29 cellular contexts compared by ENCODE assay signal in genomic region chr20:8895472-8895871, GRCh38.
"Had no signal": no experiment of that assay in that cellular context is flagged by ENCODE, and none has a peak within 500 bp of the region (broad histone marks: within the 10 kb centered on the region; RNA-seq: fewer than 3 reads in every experiment).

No MANE protein-coding gene starts in this region.

- H3K36me3 ChIP-seq: brain microvascular endothelial cell, heart left ventricle had no signal

- DNase-seq: activated CD4-positive, alpha-beta memory T cell treated with anti-CD3 and anti-CD28 coated beads for 36 hours; activated CD4-positive, alpha-beta T cell treated with anti-CD3 and anti-CD28 coated beads for 36 hours; activated CD4-positive, alpha-beta T cell treated with anti-CD3 and anti-CD28 coated beads, Interleukin-2, amount 10 ng/mL, durations not matched to agents 24 days and 14 days; activated CD4-positive, CD25-positive, alpha-beta regulatory T cell; activated CD4-positive, CD25-positive, alpha-beta regulatory T cell treated with anti-CD3 and anti-CD28 coated beads, Interleukin-2, amount 50 U/mL, for 72 hours; activated CD8-positive, alpha-beta memory T cell treated with anti-CD3 and anti-CD28 coated beads, Interleukin-2, amount 50 U/mL, for 48 hours; activated CD8-positive, alpha-beta T cell treated with anti-CD3 and anti-CD28 coated beads, Interleukin-2, amount 10 ng/mL, durations not matched to agents 7 days and 5 days; activated gamma-delta T cell; activated naive CD4-positive, alpha-beta T cell; activated naive CD4-positive, alpha-beta T cell treated with anti-CD3 and anti-CD28 coated beads, Interleukin-2, amount 10 ng/mL, durations not matched to agents 7 days and 5 days; activated naive CD8-positive, alpha-beta T cell treated with anti-CD3 and anti-CD28 coated beads, Interleukin-2, amount 10 ng/mL, durations not matched to agents 7 days and 5 days; activated T-cell treated with anti-CD3 and anti-CD28 coated beads for 4 hours; activated T-cell treated with anti-CD3 and anti-CD28 coated beads, Interleukin-2, amount 50 U/mL, for 24 hours; activated T-cell treated with anti-CD3 and anti-CD28 coated beads, Interleukin-2, amount 50 U/mL, for 72 hours; amniotic stem cell; anterior cingulate cortex; brain microvascular endothelial cell; dorsolateral prefrontal cortex; effector memory CD4-positive, alpha-beta T cell; endodermal cell; foreskin fibroblast; heart left ventricle; hypothalamus had no signal

- H3K4me3 ChIP-seq: coronary artery, dorsolateral prefrontal cortex, heart left ventricle had no signal

- FAIRE-seq: astrocyte, bronchial epithelial cell, frontal cortex had no signal

- ATAC-seq: activated CD4-positive, alpha-beta T cell treated with anti-CD3 and anti-CD28 coated beads for 36 hours; activated CD8-positive, alpha-beta T cell treated with anti-CD3 and anti-CD28 coated beads, Interleukin-2, amount 10 ng/mL, durations not matched to agents 7 days and 5 days; activated naive CD4-positive, alpha-beta T cell treated with anti-CD3 and anti-CD28 coated beads, Interleukin-2, amount 50 U/mL, for 72 hours; activated T-cell treated with anti-CD3 and anti-CD28 coated beads, Interleukin-2, amount 50 U/mL, for 72 hours; esophagus mucosa; heart left ventricle had no signal

- H3K27me3 ChIP-seq: brain microvascular endothelial cell, dorsolateral prefrontal cortex, heart left ventricle had no signal

- H3K27ac ChIP-seq: brain microvascular endothelial cell, coronary artery, dorsolateral prefrontal cortex, heart left ventricle had no signal
